ENCODE assay signal across 8 cellular contexts in genomic region chr3:190696777-190697501, GRCh38.
A peak's percentile ranks its signal among the peaks of the same experiment; 100 is the strongest.
DNase-seq lines count a peak whose midpoint lies in the region; ATAC-seq, FAIRE-seq and TF ChIP-seq lines count a peak whose summit lies in the region.

No MANE protein-coding gene starts in this region.

- peaks cover 5% of the 10 kb centered on the region; the same call in 1 of the 2 replicates for H3K4me1 ChIP-seq in Caco-2
- no peaks in the 10 kb centered on the region for H3K4me1 ChIP-seq in IMR-90 (ENCODE audit: control insufficient read depth, insufficient read depth, low read length)
- no peaks in the 10 kb centered on the region for H3K4me1 ChIP-seq in astrocyte (ENCODE audit: insufficient read depth, low read length)
- peaks cover 5 to 16% (median 15%) of the 10 kb centered on the region in 4 donors for H3K4me1 ChIP-seq in liver (ENCODE audit: control insufficient read depth in 4 of 4, insufficient read depth in 4 of 4, low read length in 3 of 4)

- peak; percentile 58; the same call in 1 of the 2 replicates for ATAC-seq in IMR-90 (ENCODE audit: low read depth)

- CTCF ChIA-PET in Caco-2 (lab: Charles Lee): interaction anchor here (1.0 to 1.2 kb wide), 2 partner anchors 10 to 182 kb away, joined by 5 to 7 read pairs; no protein-coding TSS in a partner anchor
- CTCF ChIA-PET in IMR-90 (lab: Yijun Ruan, JAX): interaction anchor here (0.6 to 2.3 kb wide), 11 partner anchors 12 to 1347 kb away, joined by 3 to 9 read pairs (median 4); partner anchors contain the start of gene IL1RAP

- POLR2A ChIA-PET in Caco-2 (lab: Charles Lee): no interaction called here
- POLR2A ChIA-PET in IMR-90 (lab: Charles Lee; ENCODE audit: unreplicated experiment): no interaction called here

- no peak overlapping the region for H2AK9ac ChIP-seq in IMR-90 (replicated peaks; ENCODE audit: low read depth, low read length, poor library complexity)

- no peaks in the 10 kb centered on the region for H3K79me1 ChIP-seq in IMR-90 (ENCODE audit: low read depth in 1 of 2, low read length in 2 of 2)

- in situ Hi-C loops in IMR-90 (cut with MboI; ENCODE audit: low sequenced_read_pairs): loop anchor here (5.0 to 10.0 kb wide), 2 partner anchors 175 to 732 kb away; no protein-coding TSS in a partner anchor

- no peak overlapping the region for H3K4ac ChIP-seq in IMR-90 (ENCODE audit: low read depth, low read length)

- peaks cover 2% of the 10 kb centered on the region for H3K27me3 Mint-ChIP-seq in Caco-2 (ENCODE audit: insufficient read depth, unreplicated experiment)
- no peaks in the 10 kb centered on the region for H3K27me3 Mint-ChIP-seq in astrocyte (ENCODE audit: low read depth, unreplicated experiment)
- peaks cover 13% of the 10 kb centered on the region for H3K27me3 Mint-ChIP-seq in activated T-helper 1 cell treated with anti-CD3 and anti-CD28 coated beads, Interleukin-12 subunit alpha, Interleukin-12 subunit beta, Interleukin-2, Interleukin-4 antibody, amounts not matched to agents 30 ng/mL and 10 ng/mL and 1 ng/mL, durations not matched to agents 14 hours and 24 hours and 36 hours (ENCODE audit: insufficient read depth)

- H3K4me2 ChIP-seq in IMR-90 (ENCODE audit: low read depth, low read length) (no peak overlapping the region), astrocyte (ENCODE audit: low read length) (no peak overlapping the region)

- no peak overlapping the region for H4K8ac ChIP-seq in IMR-90 (ENCODE audit: low read depth in 2 of 2, low read length in 2 of 2)

- H3K56ac ChIP-seq in IMR-90 (ENCODE audit: extremely low read depth, insufficient read depth, low read length): no peak overlapping the region

- no peak overlapping the region; the same call in none of the 2 replicates for H3K18ac ChIP-seq in IMR-90 (ENCODE audit: low read depth, low read length)

- no peaks in the 10 kb centered on the region for H3K4me1 Mint-ChIP-seq in Caco-2 (ENCODE audit: low read depth, unreplicated experiment)
- H3K4me1 Mint-ChIP-seq in astrocyte (ENCODE audit: low read depth, unreplicated experiment): peaks cover 8% of the 10 kb centered on the region
- peaks cover 19% of the 10 kb centered on the region for H3K4me1 Mint-ChIP-seq in activated T-helper 1 cell treated with anti-CD3 and anti-CD28 coated beads, Interleukin-12 subunit alpha, Interleukin-12 subunit beta, Interleukin-2, Interleukin-4 antibody, amounts not matched to agents 30 ng/mL and 10 ng/mL and 1 ng/mL, durations not matched to agents 14 hours and 24 hours and 36 hours (ENCODE audit: low read depth)

- H2AFZ ChIP-seq in IMR-90 (replicated peaks; ENCODE audit: low read length, poor library complexity): no peak overlapping the region
- no peak overlapping the region for H2AFZ ChIP-seq in astrocyte (ENCODE audit: low read depth, low read length)

- no peak overlapping the region for H3K23ac ChIP-seq in IMR-90 (ENCODE audit: low read depth, low read length)

- peak; percentile 64 for TF ChIP-seq RAD21 in IMR-90 (IDR thresholded peaks at IDR 0.05; ENCODE audit: low read length)
- peak; percentile 79 to 83 for TF ChIP-seq RAD21 in liver (IDR thresholded peaks at IDR 0.05)

- no peak overlapping the region for H3K14ac ChIP-seq in IMR-90 (replicated peaks; ENCODE audit: low read depth, low read length)

- intact Hi-C loops in Caco-2 (cut with micrococcal nuclease; ENCODE audit: unreplicated experiment) (loop anchor here (2.0 to 10.0 kb wide), 2 partner anchors 182 to 472 kb away; partner anchors contain the start of gene IL1RAP), IMR-90 (cut with micrococcal nuclease) (loop anchor here (1.0 to 10.0 kb wide), 7 partner anchors 165 to 736 kb away; partner anchors contain the start of genes CLDN1 and IL1RAP)
- intact Hi-C loops in activated T-helper 1 cell treated with anti-CD3 and anti-CD28 coated beads, Interleukin-12 subunit alpha, Interleukin-12 subunit beta, Interleukin-2, Interleukin-4 antibody, amounts not matched to agents 30 ng/mL and 10 ng/mL and 1 ng/mL, durations not matched to agents 14 hours and 24 hours and 36 hours (cut with micrococcal nuclease): loop anchor here (1.0 to 10.0 kb wide), 11 partner anchors 80 to 736 kb away; partner anchors contain the start of genes CLDN1 and IL1RAP

- H4K20me1 ChIP-seq in IMR-90 (ENCODE audit: insufficient read depth, low read length) (no peaks in the 10 kb centered on the region), astrocyte (ENCODE audit: insufficient read depth, low read length) (no peaks in the 10 kb centered on the region)

- no peak overlapping the region for H3K9ac ChIP-seq in IMR-90 (ENCODE audit: low read depth, low read length)
- no peak overlapping the region for H3K9ac ChIP-seq in astrocyte (ENCODE audit: low read length)
- H3K9ac ChIP-seq in liver (ENCODE audit: low read depth in 1 of 2, low read length in 2 of 2): peak overlapping the region in 1 of 2 donors; percentile 82

- H3K27me3 ChIP-seq in Caco-2 (replicated peaks; ENCODE audit: control insufficient read depth, insufficient read depth, low read length) (no peaks in the 10 kb centered on the region), IMR-90 (ENCODE audit: control insufficient read depth, insufficient read depth, low read length) (no peaks in the 10 kb centered on the region), astrocyte (ENCODE audit: insufficient read depth, low read length) (no peaks in the 10 kb centered on the region), liver (ENCODE audit: control insufficient read depth in 4 of 4, insufficient read depth in 4 of 4, low read length in 3 of 4) (no peaks in the 10 kb centered on the region)

- H3K27ac ChIP-seq in IMR-90 (ENCODE audit: insufficient read depth, low read length) (no peak overlapping the region), astrocyte (ENCODE audit: low read depth, low read length) (no peak overlapping the region), liver (ENCODE audit: low read depth in 1 of 2, low read length in 2 of 2) (peak overlapping the region in 1 of 2 donors; percentile 52)

- dilution Hi-C loops in IMR-90 (cut with HindIII; ENCODE audit: low sequenced_read_pairs, unreplicated experiment): no loop called here

- BruUV-seq in Caco-2 (replicated peaks; lab: Mats Ljungman, UMichigan) (no TSS peak), IMR-90 (replicated peaks; lab: Mats Ljungman, UMichigan) (no TSS peak)

- H3K36me3 ChIP-seq in Caco-2 (ENCODE audit: control insufficient read depth, insufficient read depth, low read length) (no peaks in the 10 kb centered on the region), IMR-90 (ENCODE audit: control insufficient read depth, insufficient read depth, low read length) (no peaks in the 10 kb centered on the region), astrocyte (ENCODE audit: insufficient read depth, low read length) (no peaks in the 10 kb centered on the region), liver (ENCODE audit: control insufficient read depth in 4 of 4, insufficient read depth in 3 of 4, low read depth in 1 of 4, low read length in 3 of 4) (no peaks in the 10 kb centered on the region)

- H3K4me3 Mint-ChIP-seq in Caco-2 (ENCODE audit: unreplicated experiment) (no peak overlapping the region), astrocyte (ENCODE audit: unreplicated experiment) (no peak overlapping the region)
- H3K4me3 Mint-ChIP-seq in activated T-helper 1 cell treated with anti-CD3 and anti-CD28 coated beads, Interleukin-12 subunit alpha, Interleukin-12 subunit beta, Interleukin-2, Interleukin-4 antibody, amounts not matched to agents 30 ng/mL and 10 ng/mL and 1 ng/mL, durations not matched to agents 14 hours and 24 hours and 36 hours: no peak overlapping the region

- H2BK120ac ChIP-seq in IMR-90 (ENCODE audit: low read depth, low read length): no peak overlapping the region

- no peak overlapping the region for H4K91ac ChIP-seq in IMR-90 (ENCODE audit: insufficient read depth, low read depth, low read length)

- H3K36me3 Mint-ChIP-seq in Caco-2 (ENCODE audit: insufficient read depth, unreplicated experiment) (no peaks in the 10 kb centered on the region), astrocyte (ENCODE audit: low read depth, unreplicated experiment) (no peaks in the 10 kb centered on the region)
- no peaks in the 10 kb centered on the region for H3K36me3 Mint-ChIP-seq in activated T-helper 1 cell treated with anti-CD3 and anti-CD28 coated beads, Interleukin-12 subunit alpha, Interleukin-12 subunit beta, Interleukin-2, Interleukin-4 antibody, amounts not matched to agents 30 ng/mL and 10 ng/mL and 1 ng/mL, durations not matched to agents 14 hours and 24 hours and 36 hours (ENCODE audit: low read depth)

- no peak overlapping the region for H3K27ac Mint-ChIP-seq in Caco-2 (ENCODE audit: unreplicated experiment)
- no peak overlapping the region for H3K27ac Mint-ChIP-seq in astrocyte (ENCODE audit: unreplicated experiment)
- no peak overlapping the region for H3K27ac Mint-ChIP-seq in activated T-helper 1 cell treated with anti-CD3 and anti-CD28 coated beads, Interleukin-12 subunit alpha, Interleukin-12 subunit beta, Interleukin-2, Interleukin-4 antibody, amounts not matched to agents 30 ng/mL and 10 ng/mL and 1 ng/mL, durations not matched to agents 14 hours and 24 hours and 36 hours

- no peaks in the 10 kb centered on the region for H3K9me1 ChIP-seq in IMR-90 (ENCODE audit: insufficient read depth, low read length)

- H3K9me3 ChIP-seq in Caco-2 (no peaks in the 10 kb centered on the region), IMR-90 (ENCODE audit: control insufficient read depth, insufficient read depth, low read length) (no peaks in the 10 kb centered on the region), astrocyte (ENCODE audit: insufficient read depth, low read depth, low read length) (no peaks in the 10 kb centered on the region), liver (ENCODE audit: control insufficient read depth in 4 of 4, low read length in 3 of 4) (no peaks in the 10 kb centered on the region)

- no peak overlapping the region for H2BK20ac ChIP-seq in IMR-90 (ENCODE audit: low read depth, low read length)

- 81% methylated on average over 3 of the region's 7 CpGs; no CpG with 5 or more reads in 1 of the 2 experiments for WGBS in IMR-90 (ENCODE audit: extremely low coverage in 2 of 2, insufficient read length in 1 of 2), 2 experiments
- WGBS in liver: 19% methylated on average over 7 of the region's 7 CpGs

- no peak for FAIRE-seq in astrocyte (lab: Jason Lieb, UNC)

- H3K4me3 ChIP-seq in Caco-2 (ENCODE audit: low read depth, low read length) (no peak overlapping the region), IMR-90 (ENCODE audit: insufficient read depth, low read depth, low read length) (no peak overlapping the region), astrocyte (ENCODE audit: insufficient read depth, low read depth, low read length) (no peak overlapping the region), liver (ENCODE audit: low read depth in 1 of 3, low read length in 3 of 3) (peak overlapping the region in 2 of 3 donors; percentile 35 to 53)

- H3K9me3 Mint-ChIP-seq in Caco-2 (ENCODE audit: unreplicated experiment) (no peaks in the 10 kb centered on the region), astrocyte (ENCODE audit: unreplicated experiment) (peaks cover 2% of the 10 kb centered on the region)
- no peaks in the 10 kb centered on the region for H3K9me3 Mint-ChIP-seq in activated T-helper 1 cell treated with anti-CD3 and anti-CD28 coated beads, Interleukin-12 subunit alpha, Interleukin-12 subunit beta, Interleukin-2, Interleukin-4 antibody, amounts not matched to agents 30 ng/mL and 10 ng/mL and 1 ng/mL, durations not matched to agents 14 hours and 24 hours and 36 hours

- DNase-seq in Caco-2: peak in 1 of 2 experiments; percentile 2
- peak; percentile 40 for DNase-seq in IMR-90
- no peak for DNase-seq in astrocyte (ENCODE audit: low read depth)
- DNase-seq in OCI-M2 (lab: John Stamatoyannopoulos, UW; ENCODE audit: unreplicated experiment): no peak
- no peak for DNase-seq in DMS79 treated with DMSO at 0.1 percent for 48 hours (lab: John Stamatoyannopoulos, UW)
- DNase-seq in activated gamma-delta T cell treated with Interleukin-2 at 50 U/mL for 16 hours: no peak
- DNase-seq in activated T-helper 1 cell treated with anti-CD3 and anti-CD28 coated beads, Interleukin-12 subunit alpha, Interleukin-12 subunit beta, Interleukin-2, Interleukin-4 antibody, amounts not matched to agents 30 ng/mL and 10 ng/mL and 1 ng/mL, durations not matched to agents 14 hours and 24 hours and 36 hours (ENCODE audit: low spot score): no peak

- no peak for TF ChIP-seq POLR2A in IMR-90 (IDR thresholded peaks at IDR 0.05; ENCODE audit: low read depth, low read length)

- H3K79me2 ChIP-seq in astrocyte (ENCODE audit: insufficient read depth, low read length): no peaks in the 10 kb centered on the region

- no peak overlapping the region for H2AK5ac ChIP-seq in IMR-90 (ENCODE audit: low read depth, low read length)

- no peak overlapping the region for H2BK5ac ChIP-seq in IMR-90 (ENCODE audit: low read depth, low read length, poor library complexity, severe bottlenecking)

- peak; percentile 15 to 47 for TF ChIP-seq CTCF in Caco-2 (IDR thresholded peaks at IDR 0.05; ENCODE audit: insufficient read depth in 1 of 2, low read depth in 1 of 2, low read length in 1 of 2, severe bottlenecking in 1 of 2, unreplicated experiment in 1 of 2)
- peak; percentile 65 for TF ChIP-seq CTCF in IMR-90 (conservative IDR thresholded peaks at IDR 0.05; ENCODE audit: low read depth, low read length)
- TF ChIP-seq CTCF in astrocyte (IDR thresholded peaks at IDR 0.05; ENCODE audit: insufficient read depth, low read depth, low read length): peak; percentile 65
- TF ChIP-seq CTCF in liver (IDR thresholded peaks at IDR 0.05; ENCODE audit: low read depth, low read length, missing input control): peak; percentile 63

- no peak overlapping the region for H2BK15ac ChIP-seq in IMR-90 (ENCODE audit: low read depth, low read length)

- no peak overlapping the region for H4K5ac ChIP-seq in IMR-90 (ENCODE audit: low read depth, low read length)

Comparison
In these comparisons a context has a peak if more than half of its experiments do, and no peak if none do; other contexts are left out.
1. H3K4me3 ChIP-seq: peak in liver (2 of 3); none in Caco-2 (single experiment), IMR-90 (single experiment) and astrocyte (single experiment).
2. Peak in every context shown above with its lines, with median percentiles within 50 percentile points of each other: CTCF ChIP-seq.